In genomic region chr4:111268769-111269414, GRCh38 we compare ENCODE assay signal across 11 cellular contexts.
DNase-seq lines count a peak whose midpoint lies in the region; ATAC-seq and TF ChIP-seq lines count a peak whose summit lies in the region.
"Had no signal": no experiment of that assay in that cellular context is flagged by ENCODE, and none has a peak within 500 bp of the region (broad histone marks: within the 10 kb centered on the region; RNA-seq: fewer than 3 reads in every experiment).

No MANE protein-coding gene starts in this region.

- in situ Hi-C loops in IMR-90 (cut with MboI; ENCODE audit: low sequenced_read_pairs) = no loop called here

- peak; percentile 63 for ATAC-seq in GM21723 (IDR thresholded peaks at IDR 0.05; ENCODE audit: unreplicated experiment)
- ATAC-seq in IMR-90 (ENCODE audit: low read depth) = no peak
- ATAC-seq in right lobe of liver = no peak
- no peak for ATAC-seq in stimulated activated memory B cell treated with anti-CD40 and anti-IgM and Interleukin-4, amounts not matched to agents 10 μg/mL and 1 μg/mL and 100 μg/mL, for 72 hours

- TF ChIP-seq POLR2A in IMR-90 (IDR thresholded peaks at IDR 0.05; ENCODE audit: low read depth, low read length) = no peak
- TF ChIP-seq POLR2A in right lobe of liver (IDR thresholded peaks at IDR 0.05) = no peak

- no peak overlapping the region for H4K5ac ChIP-seq in IMR-90 (ENCODE audit: low read depth, low read length)

- H3K27ac Mint-ChIP-seq in stimulated activated memory B cell treated with anti-CD40 and anti-IgM and Interleukin-4, amounts not matched to agents 10 μg/mL and 1 μg/mL and 100 μg/mL, for 72 hours = no peak overlapping the region
- H3K27ac Mint-ChIP-seq: T-helper 1 cell treated with Interleukin-12 subunit alpha and Interleukin-12 subunit beta and Interleukin-4 antibody, amounts not matched to agents 30 μg/mL and 1 μg/mL, for 36 hours had no signal

- dilution Hi-C loops in IMR-90 (cut with HindIII; ENCODE audit: low sequenced_read_pairs, unreplicated experiment) = no loop called here

- DNase-seq in GM04504 (ENCODE audit: low read depth) (peak; percentile 27), IMR-90 (peak; percentile 49), glomerular visceral epithelial cell (ENCODE audit: extremely low spot score) (peak; percentile 55), H7 (no peak), right lobe of liver (no peak)
- no peak for DNase-seq in activated CD4-positive, alpha-beta T cell treated with anti-CD3 and anti-CD28 coated beads for 48 hours
- DNase-seq: activated naive CD4-positive, alpha-beta T cell treated with anti-CD3 and anti-CD28 coated beads, Interleukin-2, amount 50 U/mL, for 16 hours; NCI-H1417 treated with DMSO at 0.1 percent for 48 hours had no signal

- H3K4me1 Mint-ChIP-seq in stimulated activated memory B cell treated with anti-CD40 and anti-IgM and Interleukin-4, amounts not matched to agents 10 μg/mL and 1 μg/mL and 100 μg/mL, for 72 hours = no peaks in the 10 kb centered on the region

- no peak overlapping the region for H3K9ac ChIP-seq in IMR-90 (ENCODE audit: low read depth, low read length)

- H3K9me3 Mint-ChIP-seq in stimulated activated memory B cell treated with anti-CD40 and anti-IgM and Interleukin-4, amounts not matched to agents 10 μg/mL and 1 μg/mL and 100 μg/mL, for 72 hours = no peaks in the 10 kb centered on the region
- H3K9me3 Mint-ChIP-seq: T-helper 1 cell treated with Interleukin-12 subunit alpha and Interleukin-12 subunit beta and Interleukin-4 antibody, amounts not matched to agents 30 μg/mL and 1 μg/mL, for 36 hours had no signal

- no peak overlapping the region for H2BK20ac ChIP-seq in IMR-90 (ENCODE audit: low read depth, low read length)

- H3K27me3 ChIP-seq in IMR-90 (ENCODE audit: control insufficient read depth, insufficient read depth, low read length) (peaks cover 4% of the 10 kb centered on the region), H7 (ENCODE audit: control insufficient read depth, insufficient read depth, low read length) (no peaks in the 10 kb centered on the region), right lobe of liver (no peaks in the 10 kb centered on the region)

- no peak for TF ChIP-seq RAD21 in IMR-90 (IDR thresholded peaks at IDR 0.05; ENCODE audit: low read length)

- H2BK120ac ChIP-seq in IMR-90 (ENCODE audit: low read depth, low read length) = no peak overlapping the region

- H3K79me1 ChIP-seq in IMR-90 (ENCODE audit: low read depth in 1 of 2, low read length in 2 of 2) = no peaks in the 10 kb centered on the region

- no CpG with 5 or more reads among the region's 2 CpGs for WGBS in IMR-90 (ENCODE audit: extremely low coverage in 2 of 2, insufficient read length in 1 of 2), 2 experiments
- WGBS in right lobe of liver (ENCODE audit: insufficient coverage, low coverage, low lambda C conversion rate, missing lambda C conversion rate) = 79% methylated on average over 2 of the region's 2 CpGs

- H3K9me3 ChIP-seq in IMR-90 (ENCODE audit: control insufficient read depth, insufficient read depth, low read length) (no peaks in the 10 kb centered on the region), right lobe of liver (no peaks in the 10 kb centered on the region)

- no peak overlapping the region for H3K4me2 ChIP-seq in IMR-90 (ENCODE audit: low read depth, low read length)

- H3K4me3 ChIP-seq in IMR-90 (ENCODE audit: insufficient read depth, low read depth, low read length) (no peak overlapping the region), H7 (ENCODE audit: insufficient read depth, low read depth, low read length) (no peak overlapping the region), right lobe of liver (no peak overlapping the region)

- no peak overlapping the region for H2AK9ac ChIP-seq in IMR-90 (replicated peaks; ENCODE audit: low read depth, low read length, poor library complexity)

- POLR2A ChIA-PET in IMR-90 (lab: Charles Lee; ENCODE audit: unreplicated experiment) = no interaction called here

- H3K4me3 Mint-ChIP-seq in stimulated activated memory B cell treated with anti-CD40 and anti-IgM and Interleukin-4, amounts not matched to agents 10 μg/mL and 1 μg/mL and 100 μg/mL, for 72 hours = no peak overlapping the region
- H3K4me3 Mint-ChIP-seq: T-helper 1 cell treated with Interleukin-12 subunit alpha and Interleukin-12 subunit beta and Interleukin-4 antibody, amounts not matched to agents 30 μg/mL and 1 μg/mL, for 36 hours had no signal

- intact Hi-C loops in IMR-90 (cut with micrococcal nuclease) (no loop called here), right lobe of liver (cut with DNase I) (no loop called here)

- CTCF ChIA-PET in IMR-90 (lab: Yijun Ruan, JAX) = interaction anchor here (0.6 kb wide), 1 partner anchor 59 kb away, joined by 6 read pairs; no protein-coding TSS in a partner anchor

- H3K23ac ChIP-seq in IMR-90 (ENCODE audit: low read depth, low read length) = no peak overlapping the region

- H3K56ac ChIP-seq in IMR-90 (ENCODE audit: extremely low read depth, insufficient read depth, low read length) = no peak overlapping the region

- H4K91ac ChIP-seq in IMR-90 (ENCODE audit: insufficient read depth, low read depth, low read length) = no peak overlapping the region

- no peak overlapping the region for H3K18ac ChIP-seq in IMR-90 (ENCODE audit: low read depth, low read length)

- no peak overlapping the region for H2AK5ac ChIP-seq in IMR-90 (ENCODE audit: low read depth, low read length)

- H3K36me3 Mint-ChIP-seq in stimulated activated memory B cell treated with anti-CD40 and anti-IgM and Interleukin-4, amounts not matched to agents 10 μg/mL and 1 μg/mL and 100 μg/mL, for 72 hours = no peaks in the 10 kb centered on the region

- no peak overlapping the region for H3K14ac ChIP-seq in IMR-90 (replicated peaks; ENCODE audit: low read depth, low read length)

- H3K27me3 Mint-ChIP-seq in stimulated activated memory B cell treated with anti-CD40 and anti-IgM and Interleukin-4, amounts not matched to agents 10 μg/mL and 1 μg/mL and 100 μg/mL, for 72 hours = no peaks in the 10 kb centered on the region

- no peak overlapping the region for H2BK15ac ChIP-seq in IMR-90 (ENCODE audit: low read depth, low read length)

- no peak overlapping the region for H2BK5ac ChIP-seq in IMR-90 (ENCODE audit: low read depth, low read length, poor library complexity, severe bottlenecking)

- no peaks in the 10 kb centered on the region for H4K20me1 ChIP-seq in IMR-90 (ENCODE audit: insufficient read depth, low read length)

- H3K36me3 ChIP-seq in IMR-90 (ENCODE audit: control insufficient read depth, insufficient read depth, low read length) (no peaks in the 10 kb centered on the region), H7 (replicated peaks; ENCODE audit: control insufficient read depth, insufficient read depth, low read length) (no peaks in the 10 kb centered on the region), right lobe of liver (no peaks in the 10 kb centered on the region)

- no peak overlapping the region for H3K4ac ChIP-seq in IMR-90 (ENCODE audit: low read depth, low read length)

- TF ChIP-seq CTCF in IMR-90 (conservative IDR thresholded peaks at IDR 0.05; ENCODE audit: low read depth, low read length) (no peak), right lobe of liver (IDR thresholded peaks at IDR 0.05) (no peak)

- H3K4me1 ChIP-seq in IMR-90 (ENCODE audit: control insufficient read depth, insufficient read depth, low read length) = no peaks in the 10 kb centered on the region
- H3K4me1 ChIP-seq in right lobe of liver = no peaks in the 10 kb centered on the region

- H4K8ac ChIP-seq in IMR-90 (ENCODE audit: low read depth in 2 of 2, low read length in 2 of 2) = no peak overlapping the region

- BruUV-seq in IMR-90 (replicated peaks; lab: Mats Ljungman, UMichigan) = no TSS peak

- no peaks in the 10 kb centered on the region for H3K9me1 ChIP-seq in IMR-90 (ENCODE audit: insufficient read depth, low read length)

- H2AFZ ChIP-seq in IMR-90 (replicated peaks; ENCODE audit: low read length, poor library complexity) = no peak overlapping the region

- no peak overlapping the region for H3K27ac ChIP-seq in IMR-90 (ENCODE audit: insufficient read depth, low read length)
- no peak overlapping the region for H3K27ac ChIP-seq in right lobe of liver

TF ChIP-seq in IMR-90, 13 proteins besides CTCF, POLR2A, EP300 and RAD21:
- TF ChIP-seq FOS (IDR thresholded peaks at IDR 0.05; ENCODE audit: low read depth, low read length) (0 out of 2 replicates have a peak, but pooled peaks have one; percentile 5), MXI1 (IDR thresholded peaks at IDR 0.05; ENCODE audit: borderline replicate concordance, low read depth, low read length) (no peak), MAZ (IDR thresholded peaks at IDR 0.05; ENCODE audit: borderline replicate concordance, low read depth, low read length) (no peak)

Comparison
In these comparisons a context has a peak if more than half of its experiments do, and no peak if none do; other contexts are left out.
1. DNase-seq: peak in GM04504 (single experiment), IMR-90 (single experiment) and glomerular visceral epithelial cell (single experiment); none in activated CD4-positive, alpha-beta T cell treated with anti-CD3 and anti-CD28 coated beads for 48 hours (single experiment), H7 (single experiment) and right lobe of liver (0 of 3).